ENCODE assay signal across 34 cellular contexts in genomic region chr22:44780876-44781275, GRCh38. TPM values are rescaled to one million over a fixed set of nuclear protein-coding genes. Genes with fewer than 3 reads are reported as not detected.
"Had no signal": no experiment of that assay in that cellular context is flagged by ENCODE, and none has a peak within 500 bp of the region (broad histone marks: within the 10 kb centered on the region; RNA-seq: fewer than 3 reads in every experiment).

No MANE protein-coding gene starts in this region.

- H3K9me3 Mint-ChIP-seq: activated CD4-positive, alpha-beta memory T cell treated with anti-CD3 and anti-CD28 coated beads, Interleukin-2, amount 10 ng/mL, durations not matched to agents 7 days and 5 days; activated CD4-positive, alpha-beta T cell treated with anti-CD3 and anti-CD28 coated beads, Interleukin-2, amount 10 ng/mL, durations not matched to agents 7 days and 5 days; activated naive CD4-positive, alpha-beta T cell treated with anti-CD3 and anti-CD28 coated beads, Interleukin-2, amount 10 ng/mL, durations not matched to agents 7 days and 5 days; activated naive CD4-positive, alpha-beta T cell treated with anti-CD3 and anti-CD28 coated beads, Interleukin-2, amount 50 U/mL, for 24 hours; activated naive CD8-positive, alpha-beta T cell treated with anti-CD3 and anti-CD28 coated beads, Interleukin-2, amount 10 ng/mL, durations not matched to agents 7 days and 5 days; activated naive CD8-positive, alpha-beta T cell treated with anti-CD3 and anti-CD28 coated beads, Interleukin-2, amount 50 U/mL, for 24 hours; activated T-cell treated with anti-CD3 and anti-CD28 coated beads, Interleukin-2, amount 50 U/mL, for 24 hours; activated T-helper 2 cell treated with anti-CD3 and anti-CD28 coated beads, Interferon-gamma antibody, Interleukin-2, Interleukin-4, amounts not matched to agents 10 μg/mL and 5 μg/mL and 100 μg/mL, durations not matched to agents 14 hours and 24 hours and 36 hours; T-helper 1 cell treated with Interleukin-12 subunit alpha and Interleukin-12 subunit beta and Interleukin-4 antibody, amounts not matched to agents 30 μg/mL and 1 μg/mL, for 36 hours; T-helper 2 cell treated with Interferon-gamma antibody and Interleukin-4, amounts not matched to agents 5 μg/mL and 100 μg/mL, for 36 hours had no signal

- H3K4me1 ChIP-seq: ascending aorta had no signal

- H3K27ac Mint-ChIP-seq: activated CD4-positive, alpha-beta memory T cell treated with anti-CD3 and anti-CD28 coated beads, Interleukin-2, amount 10 ng/mL, durations not matched to agents 7 days and 5 days; activated CD4-positive, alpha-beta T cell treated with anti-CD3 and anti-CD28 coated beads for 36 hours; activated CD4-positive, alpha-beta T cell treated with anti-CD3 and anti-CD28 coated beads, Interleukin-2, amount 10 ng/mL, durations not matched to agents 7 days and 5 days; activated CD8-positive, alpha-beta memory T cell treated with anti-CD3 and anti-CD28 coated beads, Interleukin-2, amount 10 ng/mL, durations not matched to agents 7 days and 5 days; activated CD8-positive, alpha-beta T cell treated with anti-CD3 and anti-CD28 coated beads, Interleukin-2, amount 10 ng/mL, durations not matched to agents 7 days and 5 days; activated naive CD4-positive, alpha-beta T cell treated with anti-CD3 and anti-CD28 coated beads, Interleukin-2, amount 10 ng/mL, durations not matched to agents 7 days and 5 days; activated naive CD4-positive, alpha-beta T cell treated with anti-CD3 and anti-CD28 coated beads, Interleukin-2, amount 50 U/mL, for 24 hours; activated naive CD8-positive, alpha-beta T cell; activated naive CD8-positive, alpha-beta T cell treated with anti-CD3 and anti-CD28 coated beads, Interleukin-2, amount 10 ng/mL, durations not matched to agents 7 days and 5 days; activated naive CD8-positive, alpha-beta T cell treated with anti-CD3 and anti-CD28 coated beads, Interleukin-2, amount 50 U/mL, for 24 hours; activated T-cell treated with anti-CD3 and anti-CD28 coated beads, Interleukin-2, amount 50 U/mL, for 24 hours; activated T-helper 2 cell treated with anti-CD3 and anti-CD28 coated beads, Interferon-gamma antibody, Interleukin-2, Interleukin-4, amounts not matched to agents 10 μg/mL and 5 μg/mL and 100 μg/mL, durations not matched to agents 14 hours and 24 hours and 36 hours; brain; T-helper 1 cell treated with Interleukin-12 subunit alpha and Interleukin-12 subunit beta and Interleukin-4 antibody, amounts not matched to agents 30 μg/mL and 1 μg/mL, for 36 hours; T-helper 2 cell treated with Interferon-gamma antibody and Interleukin-4, amounts not matched to agents 5 μg/mL and 100 μg/mL, for 36 hours had no signal

- H3K4me1 Mint-ChIP-seq: activated CD4-positive, alpha-beta memory T cell treated with anti-CD3 and anti-CD28 coated beads, Interleukin-2, amount 10 ng/mL, durations not matched to agents 7 days and 5 days; activated CD4-positive, alpha-beta T cell treated with anti-CD3 and anti-CD28 coated beads for 36 hours; activated CD4-positive, alpha-beta T cell treated with anti-CD3 and anti-CD28 coated beads, Interleukin-2, amount 10 ng/mL, durations not matched to agents 7 days and 5 days; activated CD8-positive, alpha-beta memory T cell treated with anti-CD3 and anti-CD28 coated beads, Interleukin-2, amount 10 ng/mL, durations not matched to agents 7 days and 5 days; activated naive CD4-positive, alpha-beta T cell treated with anti-CD3 and anti-CD28 coated beads, Interleukin-2, amount 10 ng/mL, durations not matched to agents 7 days and 5 days; activated naive CD4-positive, alpha-beta T cell treated with anti-CD3 and anti-CD28 coated beads, Interleukin-2, amount 50 U/mL, for 24 hours; activated naive CD8-positive, alpha-beta T cell treated with anti-CD3 and anti-CD28 coated beads, Interleukin-2, amount 10 ng/mL, durations not matched to agents 7 days and 5 days; activated naive CD8-positive, alpha-beta T cell treated with anti-CD3 and anti-CD28 coated beads, Interleukin-2, amount 50 U/mL, for 24 hours had no signal

- DNase-seq: activated CD4-positive, alpha-beta memory T cell treated with anti-CD3 and anti-CD28 coated beads, Interleukin-2, amount 10 ng/mL, durations not matched to agents 7 days and 5 days; activated CD4-positive, alpha-beta T cell treated with anti-CD3 and anti-CD28 coated beads for 1 hour; activated CD4-positive, alpha-beta T cell treated with anti-CD3 and anti-CD28 coated beads for 36 hours; activated CD4-positive, alpha-beta T cell treated with anti-CD3 and anti-CD28 coated beads for 48 hours; activated CD4-positive, alpha-beta T cell treated with anti-CD3 and anti-CD28 coated beads, Interleukin-2, amount 10 ng/mL, durations not matched to agents 7 days and 5 days; activated CD4-positive, alpha-beta T cell treated with anti-CD3 and anti-CD28 coated beads, Interleukin-2, amount 50 U/mL, for 48 hours; activated CD4-positive, CD25-positive, alpha-beta regulatory T cell; activated CD8-positive, alpha-beta memory T cell treated with anti-CD3 and anti-CD28 coated beads for 24 hours; activated CD8-positive, alpha-beta memory T cell treated with anti-CD3 and anti-CD28 coated beads, Interleukin-2, amount 10 ng/mL, durations not matched to agents 7 days and 5 days; activated CD8-positive, alpha-beta memory T cell treated with anti-CD3 and anti-CD28 coated beads, Interleukin-2, amount 50 U/mL, for 48 hours; activated CD8-positive, alpha-beta T cell treated with anti-CD3 and anti-CD28 coated beads, Interleukin-2, amount 10 ng/mL, durations not matched to agents 7 days and 5 days; activated effector memory CD4-positive, alpha-beta T cell treated with Interleukin-2 at 50 U/mL for 16 hours; activated gamma-delta T cell; activated naive CD4-positive, alpha-beta T cell treated with anti-CD3 and anti-CD28 coated beads, Interleukin-2, amount 10 ng/mL, durations not matched to agents 7 days and 5 days; activated naive CD4-positive, alpha-beta T cell treated with Interleukin-2 at 50 U/mL for 16 hours; activated naive CD8-positive, alpha-beta T cell treated with anti-CD3 and anti-CD28 coated beads, Interleukin-2, amount 10 ng/mL, durations not matched to agents 7 days and 5 days; activated naive CD8-positive, alpha-beta T cell treated with anti-CD3 and anti-CD28 coated beads, Interleukin-2, amount 50 U/mL, for 24 hours; activated T-cell treated with anti-CD3 and anti-CD28 coated beads, Interleukin-2, amount 50 U/mL, for 24 hours; activated T-cell treated with anti-CD3 and anti-CD28 coated beads, Interleukin-2, amount 50 U/mL, for 48 hours; amygdala; anterior cingulate cortex; central memory CD4-positive, alpha-beta T cell; T-helper 1 cell; T-helper 2 cell; T-helper 9 cell had no signal

- H3K27me3 ChIP-seq: ascending aorta had no signal

- H3K4me3 ChIP-seq: ascending aorta had no signal

- H3K27me3 Mint-ChIP-seq: activated CD8-positive, alpha-beta memory T cell treated with anti-CD3 and anti-CD28 coated beads, Interleukin-2, amount 10 ng/mL, durations not matched to agents 7 days and 5 days; activated naive CD8-positive, alpha-beta T cell treated with anti-CD3 and anti-CD28 coated beads, Interleukin-2, amount 10 ng/mL, durations not matched to agents 7 days and 5 days had no signal

- H3K9me3 ChIP-seq: ascending aorta had no signal

- ATAC-seq: activated CD4-positive, alpha-beta T cell treated with anti-CD3 and anti-CD28 coated beads for 36 hours; activated CD4-positive, CD25-positive, alpha-beta regulatory T cell treated with anti-CD3 and anti-CD28 coated beads, Interleukin-2, amount 50 U/mL, for 24 hours; activated CD8-positive, alpha-beta memory T cell treated with anti-CD3 and anti-CD28 coated beads, Interleukin-2, amount 10 ng/mL, durations not matched to agents 7 days and 5 days; activated CD8-positive, alpha-beta T cell treated with anti-CD3 and anti-CD28 coated beads, Interleukin-2, amount 10 ng/mL, durations not matched to agents 7 days and 5 days; activated naive CD8-positive, alpha-beta T cell treated with anti-CD3 and anti-CD28 coated beads, Interleukin-2, amount 50 U/mL, for 24 hours had no signal

- H3K36me3 Mint-ChIP-seq: activated CD8-positive, alpha-beta memory T cell treated with anti-CD3 and anti-CD28 coated beads, Interleukin-2, amount 10 ng/mL, durations not matched to agents 7 days and 5 days; activated naive CD4-positive, alpha-beta T cell treated with anti-CD3 and anti-CD28 coated beads, Interleukin-2, amount 10 ng/mL, durations not matched to agents 7 days and 5 days; activated naive CD4-positive, alpha-beta T cell treated with anti-CD3 and anti-CD28 coated beads, Interleukin-2, amount 50 U/mL, for 24 hours; activated naive CD8-positive, alpha-beta T cell treated with anti-CD3 and anti-CD28 coated beads, Interleukin-2, amount 10 ng/mL, durations not matched to agents 7 days and 5 days; brain had no signal

- H3K36me3 ChIP-seq: ascending aorta had no signal

- H3K27ac ChIP-seq: ascending aorta, VCaP had no signal

- H3K4me3 Mint-ChIP-seq: activated CD4-positive, alpha-beta memory T cell treated with anti-CD3 and anti-CD28 coated beads, Interleukin-2, amount 10 ng/mL, durations not matched to agents 7 days and 5 days; activated CD4-positive, alpha-beta T cell treated with anti-CD3 and anti-CD28 coated beads for 36 hours; activated CD4-positive, alpha-beta T cell treated with anti-CD3 and anti-CD28 coated beads, Interleukin-2, amount 10 ng/mL, durations not matched to agents 7 days and 5 days; activated CD8-positive, alpha-beta memory T cell treated with anti-CD3 and anti-CD28 coated beads, Interleukin-2, amount 10 ng/mL, durations not matched to agents 7 days and 5 days; activated CD8-positive, alpha-beta T cell treated with anti-CD3 and anti-CD28 coated beads, Interleukin-2, amount 10 ng/mL, durations not matched to agents 7 days and 5 days; activated naive CD4-positive, alpha-beta T cell treated with anti-CD3 and anti-CD28 coated beads, Interleukin-2, amount 10 ng/mL, durations not matched to agents 7 days and 5 days; activated naive CD4-positive, alpha-beta T cell treated with anti-CD3 and anti-CD28 coated beads, Interleukin-2, amount 50 U/mL, for 24 hours; activated naive CD8-positive, alpha-beta T cell; activated naive CD8-positive, alpha-beta T cell treated with anti-CD3 and anti-CD28 coated beads, Interleukin-2, amount 10 ng/mL, durations not matched to agents 7 days and 5 days; activated naive CD8-positive, alpha-beta T cell treated with anti-CD3 and anti-CD28 coated beads, Interleukin-2, amount 50 U/mL, for 24 hours; activated T-cell treated with anti-CD3 and anti-CD28 coated beads, Interleukin-2, amount 50 U/mL, for 24 hours; brain; T-helper 1 cell treated with Interleukin-12 subunit alpha and Interleukin-12 subunit beta and Interleukin-4 antibody, amounts not matched to agents 30 μg/mL and 1 μg/mL, for 36 hours; T-helper 2 cell treated with Interferon-gamma antibody and Interleukin-4, amounts not matched to agents 5 μg/mL and 100 μg/mL, for 36 hours had no signal

RNA-seq across cellular contexts. Expression of gene ARHGAP8, which starts 28.5 kb away (rescaled TPM):
- total RNA-seq: ascending aorta had no signal
